Comparison of ENCODE assay signal across 31 cellular contexts in the genomic region with DNA sequence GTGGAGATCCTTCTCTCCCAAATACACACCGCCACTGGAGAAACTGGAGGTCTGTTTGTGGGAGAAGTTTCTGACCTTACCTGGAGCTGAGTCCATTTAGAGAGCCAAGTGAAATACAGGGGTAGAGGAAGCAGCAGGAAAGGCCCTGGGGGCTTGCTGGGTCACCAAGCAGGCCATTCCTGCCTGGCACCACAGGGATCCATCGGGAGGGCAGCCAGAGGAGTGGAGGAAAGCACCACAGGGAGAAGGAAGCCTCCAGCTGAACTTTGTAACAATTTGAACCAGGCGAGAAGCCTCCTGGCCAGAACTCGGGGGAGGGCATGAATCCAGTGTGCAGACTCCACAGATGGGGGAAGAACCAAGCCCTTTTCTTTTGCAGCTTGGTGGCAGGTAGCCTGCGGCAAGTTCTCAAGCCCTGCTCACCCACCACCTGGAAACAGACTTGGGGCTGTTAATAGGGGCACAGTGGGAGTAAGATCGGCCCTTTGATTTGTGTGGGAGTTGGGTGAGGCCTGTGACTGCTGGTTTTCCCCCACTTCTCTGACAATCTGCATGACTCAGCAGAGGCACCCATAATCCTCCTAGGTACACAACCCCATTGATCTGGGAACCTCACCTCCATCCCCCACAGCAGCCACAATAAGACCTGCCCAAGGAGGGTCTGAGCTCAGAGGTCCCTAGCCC.
"Had no signal": no experiment of that assay in that cellular context is flagged by ENCODE, and none has a peak within 500 bp of the region (broad histone marks: within the 10 kb centered on the region; RNA-seq: fewer than 3 reads in every experiment).

No MANE protein-coding gene starts in this region.

- H3K4me1 Mint-ChIP-seq: activated naive CD4-positive, alpha-beta T cell treated with anti-CD3 and anti-CD28 coated beads, Interleukin-2, amount 10 ng/mL, durations not matched to agents 7 days and 5 days; activated naive CD8-positive, alpha-beta T cell treated with anti-CD3 and anti-CD28 coated beads, Interleukin-2, amount 10 ng/mL, durations not matched to agents 7 days and 5 days; brain; immature natural killer cell; nephron; stimulated activated effector memory CD8-positive, alpha-beta T cell treated with anti-CD3 and anti-CD28 coated beads, Interleukin-12 subunit alpha, Interleukin-12 subunit beta, amount 100 ng/mL, for 72 hours had no signal

- H3K9me3 ChIP-seq: pancreas, sigmoid colon, uterus had no signal

- H3K27ac Mint-ChIP-seq: activated naive CD4-positive, alpha-beta T cell treated with anti-CD3 and anti-CD28 coated beads, Interleukin-2, amount 10 ng/mL, durations not matched to agents 7 days and 5 days; activated naive CD8-positive, alpha-beta T cell treated with anti-CD3 and anti-CD28 coated beads, Interleukin-2, amount 10 ng/mL, durations not matched to agents 7 days and 5 days; activated T-cell treated with anti-CD3 and anti-CD28 coated beads, Interleukin-2, amount 50 U/mL, for 72 hours; brain; effector memory CD8-positive, alpha-beta T cell; immature natural killer cell; nephron; stimulated activated effector memory CD8-positive, alpha-beta T cell treated with anti-CD3 and anti-CD28 coated beads, Interleukin-12 subunit alpha, Interleukin-12 subunit beta, amount 100 ng/mL, for 72 hours; stimulated activated naive CD8-positive, alpha-beta T cell treated with anti-CD3 and anti-CD28 coated beads, Interleukin-15, Interleukin-2, amounts not matched to agents 100 ng/mL and 50 ng/mL, for 24 hours; type B pancreatic cell had no signal

- DNase-seq: activated CD4-positive, alpha-beta T cell treated with anti-CD3 and anti-CD28 coated beads for 4 hours; activated CD4-positive, alpha-beta T cell treated with anti-CD3 and anti-CD28 coated beads, Interleukin-2, amount 50 U/mL, for 4 hours; activated naive CD4-positive, alpha-beta T cell treated with anti-CD3 and anti-CD28 coated beads, Interleukin-2, amount 10 ng/mL, durations not matched to agents 7 days and 5 days; activated naive CD8-positive, alpha-beta T cell treated with anti-CD3 and anti-CD28 coated beads, Interleukin-2, amount 10 ng/mL, durations not matched to agents 7 days and 5 days; activated T-cell treated with anti-CD3 and anti-CD28 coated beads for 4 hours; activated T-cell treated with anti-CD3 and anti-CD28 coated beads, Interleukin-2, amount 50 U/mL, for 72 hours; cerebellar nuclear complex; effector memory CD8-positive, alpha-beta T cell; foreskin fibroblast; heart left ventricle; hypothalamus; immature natural killer cell; kidney; left colon; mammary epithelial cell; pancreas; psoas muscle; sigmoid colon; small intestine; stimulated activated CD4-positive, alpha-beta T cell treated with anti-CD3 and anti-CD28 coated beads, Interleukin-4, amount 100 ng/mL, for 24 hours; uterus had no signal

- ATAC-seq: activated T-cell treated with anti-CD3 and anti-CD28 coated beads, Interleukin-2, amount 50 U/mL, for 72 hours; effector memory CD8-positive, alpha-beta T cell; esophagus mucosa; heart left ventricle; left colon; pancreas; psoas muscle; stimulated activated effector memory CD8-positive, alpha-beta T cell treated with anti-CD3 and anti-CD28 coated beads, Interleukin-12 subunit alpha, Interleukin-12 subunit beta, amount 100 ng/mL, for 72 hours had no signal

- H3K27me3 Mint-ChIP-seq: activated naive CD4-positive, alpha-beta T cell treated with anti-CD3 and anti-CD28 coated beads, Interleukin-2, amount 10 ng/mL, durations not matched to agents 7 days and 5 days; activated naive CD8-positive, alpha-beta T cell treated with anti-CD3 and anti-CD28 coated beads, Interleukin-2, amount 10 ng/mL, durations not matched to agents 7 days and 5 days; brain; effector memory CD8-positive, alpha-beta T cell; stimulated activated naive CD8-positive, alpha-beta T cell treated with anti-CD3 and anti-CD28 coated beads, Interleukin-15, Interleukin-2, amounts not matched to agents 100 ng/mL and 50 ng/mL, for 24 hours; type B pancreatic cell had no signal

- H3K36me3 ChIP-seq: ascending aorta, heart left ventricle, pancreas, sigmoid colon, uterus had no signal

- H3K4me3 Mint-ChIP-seq: activated naive CD4-positive, alpha-beta T cell treated with anti-CD3 and anti-CD28 coated beads, Interleukin-2, amount 10 ng/mL, durations not matched to agents 7 days and 5 days; activated naive CD8-positive, alpha-beta T cell treated with anti-CD3 and anti-CD28 coated beads, Interleukin-2, amount 10 ng/mL, durations not matched to agents 7 days and 5 days; activated T-cell treated with anti-CD3 and anti-CD28 coated beads, Interleukin-2, amount 50 U/mL, for 72 hours; brain; effector memory CD8-positive, alpha-beta T cell; immature natural killer cell; nephron; stimulated activated effector memory CD8-positive, alpha-beta T cell treated with anti-CD3 and anti-CD28 coated beads, Interleukin-12 subunit alpha, Interleukin-12 subunit beta, amount 100 ng/mL, for 72 hours; stimulated activated naive CD8-positive, alpha-beta T cell treated with anti-CD3 and anti-CD28 coated beads, Interleukin-15, Interleukin-2, amounts not matched to agents 100 ng/mL and 50 ng/mL, for 24 hours; type B pancreatic cell had no signal

- H3K36me3 Mint-ChIP-seq: activated naive CD4-positive, alpha-beta T cell treated with anti-CD3 and anti-CD28 coated beads, Interleukin-2, amount 10 ng/mL, durations not matched to agents 7 days and 5 days; activated naive CD8-positive, alpha-beta T cell treated with anti-CD3 and anti-CD28 coated beads, Interleukin-2, amount 10 ng/mL, durations not matched to agents 7 days and 5 days; immature natural killer cell; stimulated activated effector memory CD8-positive, alpha-beta T cell treated with anti-CD3 and anti-CD28 coated beads, Interleukin-12 subunit alpha, Interleukin-12 subunit beta, amount 100 ng/mL, for 72 hours had no signal

- H3K27me3 ChIP-seq: ascending aorta, cardiac muscle cell, heart left ventricle, sigmoid colon, uterus had no signal

- H3K4me3 ChIP-seq: ascending aorta, cardiac muscle cell, coronary artery, heart left ventricle, pancreas, psoas muscle, sigmoid colon, uterus had no signal

- H3K4me1 ChIP-seq: ascending aorta, heart left ventricle, pancreas, psoas muscle, sigmoid colon, uterus had no signal

- H3K27ac ChIP-seq: ascending aorta, cardiac muscle cell, coronary artery, heart left ventricle, pancreas, psoas muscle, sigmoid colon, uterus, VCaP had no signal
